Comparison of ENCODE assay signal across 2 cellular contexts in the genomic region with DNA sequence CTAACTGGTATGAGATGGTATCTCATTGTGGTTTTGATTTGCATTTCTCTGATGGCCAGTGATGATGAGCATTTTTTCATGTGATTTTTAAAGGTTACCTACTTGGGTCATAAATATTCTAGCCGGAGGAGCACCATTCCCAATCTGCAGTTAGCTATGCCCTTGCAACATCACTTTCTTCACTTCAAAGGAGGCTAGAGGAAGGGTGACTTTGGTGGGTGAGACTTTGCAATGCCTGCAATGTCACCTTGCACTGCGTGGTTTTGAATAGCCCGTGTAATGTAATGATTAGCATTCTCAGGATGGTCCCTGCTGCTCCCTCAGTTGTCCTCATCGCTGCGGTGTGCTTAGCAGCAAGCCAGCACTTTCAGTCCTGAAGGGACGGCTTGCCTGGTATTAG.
TF ChIP-seq lines count a peak whose summit lies in the region.

No MANE protein-coding gene starts in this region.

TF ChIP-seq in IMR-90, 13 proteins besides CTCF, POLR2A, EP300 and RAD21:
- TF ChIP-seq MXI1 (IDR thresholded peaks at IDR 0.05; ENCODE audit: borderline replicate concordance, low read depth, low read length) (no peak), SMC3 (IDR thresholded peaks at IDR 0.05; ENCODE audit: low read depth, low read length) (no peak), CEBPB (IDR thresholded peaks at IDR 0.05; ENCODE audit: low read depth, low read length) (no peak), RFX5 (IDR thresholded peaks at IDR 0.05; ENCODE audit: low read depth, low read length) (no peak), MAZ (IDR thresholded peaks at IDR 0.05; ENCODE audit: borderline replicate concordance, low read depth, low read length) (no peak), BHLHE40 (IDR thresholded peaks at IDR 0.05; ENCODE audit: low read depth, low read length) (no peak), CHD1 (IDR thresholded peaks at IDR 0.05; ENCODE audit: low read depth, low read length) (no peak), NFE2L2 (IDR thresholded peaks at IDR 0.05; ENCODE audit: low read depth, low read length) (no peak), RCOR1 (IDR thresholded peaks at IDR 0.05; ENCODE audit: insufficient replicate concordance, low read length) (no peak)
- TF ChIP-seq, protein P1, sequence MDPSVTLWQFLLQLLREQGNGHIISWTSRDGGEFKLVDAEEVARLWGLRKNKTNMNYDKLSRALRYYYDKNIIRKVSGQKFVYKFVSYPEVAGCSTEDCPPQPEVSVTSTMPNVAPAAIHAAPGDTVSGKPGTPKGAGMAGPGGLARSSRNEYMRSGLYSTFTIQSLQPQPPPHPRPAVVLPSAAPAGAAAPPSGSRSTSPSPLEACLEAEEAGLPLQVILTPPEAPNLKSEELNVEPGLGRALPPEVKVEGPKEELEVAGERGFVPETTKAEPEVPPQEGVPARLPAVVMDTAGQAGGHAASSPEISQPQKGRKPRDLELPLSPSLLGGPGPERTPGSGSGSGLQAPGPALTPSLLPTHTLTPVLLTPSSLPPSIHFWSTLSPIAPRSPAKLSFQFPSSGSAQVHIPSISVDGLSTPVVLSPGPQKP (IDR thresholded peaks at IDR 0.05; ENCODE audit: borderline replicate concordance, low read depth, low read length), result no peak
- TF ChIP-seq, protein P2, sequence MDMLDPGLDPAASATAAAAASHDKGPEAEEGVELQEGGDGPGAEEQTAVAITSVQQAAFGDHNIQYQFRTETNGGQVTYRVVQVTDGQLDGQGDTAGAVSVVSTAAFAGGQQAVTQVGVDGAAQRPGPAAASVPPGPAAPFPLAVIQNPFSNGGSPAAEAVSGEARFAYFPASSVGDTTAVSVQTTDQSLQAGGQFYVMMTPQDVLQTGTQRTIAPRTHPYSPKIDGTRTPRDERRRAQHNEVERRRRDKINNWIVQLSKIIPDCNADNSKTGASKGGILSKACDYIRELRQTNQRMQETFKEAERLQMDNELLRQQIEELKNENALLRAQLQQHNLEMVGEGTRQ (IDR thresholded peaks at IDR 0.05; ENCODE audit: low read depth, low read length), result no peak

TF ChIP-seq in H1, 55 proteins besides CTCF, POLR2A, EP300 and RAD21:
- TF ChIP-seq CHD2 (IDR thresholded peaks at IDR 0.05; ENCODE audit: low read length) (no peak), TBP (IDR thresholded peaks at IDR 0.05; ENCODE audit: low read depth, low read length) (no peak), RXRA (IDR thresholded peaks at IDR 0.05; ENCODE audit: insufficient read depth, low read depth, low read length) (no peak), EGR1 (IDR thresholded peaks at IDR 0.05; ENCODE audit: borderline replicate concordance, low read depth, low read length) (no peak), SRF (IDR thresholded peaks at IDR 0.05; ENCODE audit: low read depth, low read length) (no peak), MAFK (IDR thresholded peaks at IDR 0.05; ENCODE audit: low read depth, low read length) (no peak)
